11 cellular contexts compared by ENCODE assay signal in the genomic region with DNA sequence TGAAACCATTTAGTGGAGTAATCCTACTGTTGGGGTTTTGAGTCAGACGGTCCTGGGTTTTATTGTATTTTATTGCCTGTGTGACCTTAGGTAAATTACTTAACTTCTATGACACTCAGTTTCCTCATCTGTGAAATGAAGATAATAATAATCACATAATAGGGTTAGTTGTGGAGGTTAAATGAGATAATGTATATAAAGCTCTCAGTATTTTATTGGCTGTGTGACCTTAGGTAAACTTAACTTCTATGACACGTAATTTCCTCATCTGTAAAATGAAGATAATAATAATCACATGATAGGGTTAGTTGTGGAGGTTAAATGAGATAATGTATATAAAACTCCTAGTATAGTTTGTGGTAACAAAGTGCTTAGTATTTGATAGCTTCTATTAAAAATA. TPM values are rescaled to one million over a fixed set of nuclear protein-coding genes. Genes with fewer than 3 reads are reported as not detected.
"Had no signal": no experiment of that assay in that cellular context is flagged by ENCODE, and none has a peak within 500 bp of the region (broad histone marks: within the 10 kb centered on the region; RNA-seq: fewer than 3 reads in every experiment).

No MANE protein-coding gene starts in this region.

- FAIRE-seq: H1, H54, HepG2 had no signal

- H3K27ac ChIP-seq: HL-60 had no signal

- ATAC-seq: GM23338, HepG2 had no signal

- H3K4me3 ChIP-seq: GM23338 had no signal

- DNase-seq: H9, HCEC 1CT, HFFc6, KBM-7 had no signal

RNA-seq across cellular contexts. Expression of a gene that starts 13.2 kb away (rescaled TPM):
- total RNA-seq: GM23338, H1, H9, HepG2, HFFc6, HT1080 had no signal
- polyA plus RNA-seq: GM23338, H1, HepG2, IgD-negative memory B cell had no signal
